Comparison of ENCODE assay signal across 1 cellular context in the genomic region with DNA sequence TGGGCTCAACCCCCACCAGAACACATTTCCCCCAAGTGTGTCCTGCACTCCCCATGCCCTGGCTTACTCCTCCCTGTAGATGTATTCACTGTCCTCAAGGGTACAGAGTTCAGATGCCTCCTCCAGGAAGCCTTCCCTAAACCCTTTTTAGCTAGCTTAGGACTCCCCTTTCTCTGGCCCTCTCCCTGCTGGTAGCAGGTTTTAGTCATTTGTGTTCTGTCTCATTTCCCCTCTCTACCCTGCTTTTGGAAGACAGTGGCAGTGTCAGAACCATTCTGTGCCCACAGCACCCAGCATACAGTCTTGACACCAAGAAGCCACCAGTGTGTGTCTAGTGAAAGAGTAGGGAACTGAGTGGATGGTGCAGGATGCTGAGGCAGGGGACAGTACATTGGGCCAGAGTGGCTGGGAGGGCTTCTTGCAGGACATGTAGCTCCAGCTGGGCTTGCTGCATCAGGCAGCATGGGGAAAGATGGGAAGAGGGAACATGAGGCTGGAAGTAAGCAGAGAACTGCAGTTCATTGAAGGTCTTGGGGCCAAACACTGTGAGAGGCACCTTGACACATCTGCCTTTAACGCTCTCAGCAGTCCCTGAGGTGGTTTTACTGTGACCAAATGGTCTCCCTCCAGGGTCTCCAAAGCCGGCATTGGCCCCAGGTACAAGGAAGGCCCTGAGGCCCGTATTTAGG.
TF ChIP-seq lines count a peak whose summit lies in the region.

No MANE protein-coding gene starts in this region.

TF ChIP-seq in GM12878, 131 proteins besides CTCF, POLR2A, EP300 and RAD21:
- TF ChIP-seq NFIC (IDR thresholded peaks at IDR 0.05; ENCODE audit: low read depth, low read length) (no peak), BCL11A (IDR thresholded peaks at IDR 0.05; ENCODE audit: low read depth, low read length) (no peak), MTA2 (IDR thresholded peaks at IDR 0.05; ENCODE audit: low read depth) (no peak), PML (IDR thresholded peaks at IDR 0.05; ENCODE audit: low read length) (no peak), PAX5 (IDR thresholded peaks at IDR 0.05; ENCODE audit: borderline replicate concordance, low read depth, low read length) (no peak), CHD2 (IDR thresholded peaks at IDR 0.05; ENCODE audit: borderline replicate concordance, low read depth, low read length) (no peak), JUNB (IDR thresholded peaks at IDR 0.05) (no peak), CBFB (IDR thresholded peaks at IDR 0.05; ENCODE audit: low read depth) (no peak), SMARCA5 (IDR thresholded peaks at IDR 0.05) (no peak)
- TF ChIP-seq, protein P1, sequence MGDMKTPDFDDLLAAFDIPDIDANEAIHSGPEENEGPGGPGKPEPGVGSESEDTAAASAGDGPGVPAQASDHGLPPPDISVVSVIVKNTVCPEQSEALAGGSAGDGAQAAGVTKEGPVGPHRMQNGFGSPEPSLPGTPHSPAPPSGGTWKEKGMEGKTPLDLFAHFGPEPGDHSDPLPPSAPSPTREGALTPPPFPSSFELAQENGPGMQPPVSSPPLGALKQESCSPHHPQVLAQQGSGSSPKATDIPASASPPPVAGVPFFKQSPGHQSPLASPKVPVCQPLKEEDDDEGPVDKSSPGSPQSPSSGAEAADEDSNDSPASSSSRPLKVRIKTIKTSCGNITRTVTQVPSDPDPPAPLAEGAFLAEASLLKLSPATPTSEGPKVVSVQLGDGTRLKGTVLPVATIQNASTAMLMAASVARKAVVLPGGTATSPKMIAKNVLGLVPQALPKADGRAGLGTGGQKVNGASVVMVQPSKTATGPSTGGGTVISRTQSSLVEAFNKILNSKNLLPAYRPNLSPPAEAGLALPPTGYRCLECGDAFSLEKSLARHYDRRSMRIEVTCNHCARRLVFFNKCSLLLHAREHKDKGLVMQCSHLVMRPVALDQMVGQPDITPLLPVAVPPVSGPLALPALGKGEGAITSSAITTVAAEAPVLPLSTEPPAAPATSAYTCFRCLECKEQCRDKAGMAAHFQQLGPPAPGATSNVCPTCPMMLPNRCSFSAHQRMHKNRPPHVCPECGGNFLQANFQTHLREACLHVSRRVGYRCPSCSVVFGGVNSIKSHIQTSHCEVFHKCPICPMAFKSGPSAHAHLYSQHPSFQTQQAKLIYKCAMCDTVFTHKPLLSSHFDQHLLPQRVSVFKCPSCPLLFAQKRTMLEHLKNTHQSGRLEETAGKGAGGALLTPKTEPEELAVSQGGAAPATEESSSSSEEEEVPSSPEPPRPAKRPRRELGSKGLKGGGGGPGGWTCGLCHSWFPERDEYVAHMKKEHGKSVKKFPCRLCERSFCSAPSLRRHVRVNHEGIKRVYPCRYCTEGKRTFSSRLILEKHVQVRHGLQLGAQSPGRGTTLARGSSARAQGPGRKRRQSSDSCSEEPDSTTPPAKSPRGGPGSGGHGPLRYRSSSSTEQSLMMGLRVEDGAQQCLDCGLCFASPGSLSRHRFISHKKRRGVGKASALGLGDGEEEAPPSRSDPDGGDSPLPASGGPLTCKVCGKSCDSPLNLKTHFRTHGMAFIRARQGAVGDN (IDR thresholded peaks at IDR 0.05) = no peak
